In the genomic region with DNA sequence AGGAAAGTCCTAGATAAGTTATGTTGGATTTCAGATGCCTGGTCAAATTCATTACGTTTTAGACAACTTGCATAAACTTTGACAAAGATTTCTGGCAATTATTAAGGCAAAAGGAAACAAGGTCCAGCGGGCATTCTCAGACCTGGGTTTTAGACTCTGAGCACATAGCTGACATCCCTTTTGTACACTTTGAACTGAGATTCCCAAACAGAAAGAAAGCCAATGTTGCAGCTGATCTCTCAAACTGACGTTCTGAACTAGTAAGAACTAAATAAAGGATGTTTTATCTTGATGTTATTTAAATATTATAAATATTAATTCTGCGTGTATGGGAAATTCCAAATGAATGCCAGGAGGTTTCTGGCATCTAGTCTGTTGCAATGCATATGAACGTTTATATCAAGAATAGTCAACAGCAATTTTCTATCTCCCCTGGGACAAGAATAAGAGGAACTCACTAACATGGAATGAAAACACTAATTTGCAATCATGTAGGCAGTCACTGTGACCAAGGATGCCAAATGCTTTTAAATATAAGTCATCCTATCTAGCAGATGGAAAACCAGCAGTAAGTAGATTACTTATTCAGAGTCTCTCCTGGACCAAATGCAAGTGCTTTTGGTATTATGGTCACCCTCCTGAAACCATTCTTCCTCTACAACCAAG, we compare ENCODE assay signal across 14 cellular contexts.
DNase-seq lines count a peak whose midpoint lies in the region; ATAC-seq and TF ChIP-seq lines count a peak whose summit lies in the region.
"Had no signal": no experiment of that assay in that cellular context is flagged by ENCODE, and none has a peak within 500 bp of the region (broad histone marks: within the 10 kb centered on the region; RNA-seq: fewer than 3 reads in every experiment).

No MANE protein-coding gene starts in this region.

- no peak overlapping the region for H3K18ac ChIP-seq in mesenchymal stem cell (ENCODE audit: low read depth in 1 of 2, low read length in 2 of 2)

- H3K14ac ChIP-seq in mesenchymal stem cell (ENCODE audit: low read length in 2 of 2): no peak overlapping the region

- H3K4me3 Mint-ChIP-seq in HFFc6: peak overlapping the region; percentile 70
- H3K4me3 Mint-ChIP-seq: activated CD4-positive, alpha-beta T cell treated with anti-CD3 and anti-CD28 coated beads, Interleukin-2, amount 10 ng/mL, durations not matched to agents 24 days and 14 days had no signal

- peak overlapping the region; percentile 55 for H3K9ac ChIP-seq in mesenchymal stem cell (ENCODE audit: low read length)

- H3K23ac ChIP-seq in mesenchymal stem cell (ENCODE audit: low read length in 2 of 2): no peak overlapping the region

- no peaks in the 10 kb centered on the region for H3K4me1 ChIP-seq in mesenchymal stem cell (ENCODE audit: control insufficient read depth, insufficient read depth, low read depth, low read length)

- H3K9me3 Mint-ChIP-seq in HFFc6: no peaks in the 10 kb centered on the region
- H3K9me3 Mint-ChIP-seq: activated CD4-positive, alpha-beta T cell treated with anti-CD3 and anti-CD28 coated beads, Interleukin-2, amount 10 ng/mL, durations not matched to agents 24 days and 14 days; activated T-helper 2 cell treated with anti-CD3 and anti-CD28 coated beads, Interferon-gamma antibody, Interleukin-2, Interleukin-4, amounts not matched to agents 10 μg/mL and 5 μg/mL and 100 μg/mL, durations not matched to agents 14 hours and 24 hours and 36 hours had no signal

- in situ Hi-C loops in astrocyte of the cerebellum (cut with HindIII; ENCODE audit: low sequenced_read_pairs): no loop called here

- H3K4ac ChIP-seq in mesenchymal stem cell (ENCODE audit: low read depth in 1 of 2, low read length in 2 of 2): no peak overlapping the region

- no peak overlapping the region for H2BK15ac ChIP-seq in mesenchymal stem cell (ENCODE audit: low read depth, poor library complexity, severe bottlenecking)

- no peak overlapping the region for H4K91ac ChIP-seq in mesenchymal stem cell (ENCODE audit: low read length)

- H3K4me1 Mint-ChIP-seq in HFFc6 (ENCODE audit: low read depth): peaks cover 67% of the 10 kb centered on the region
- H3K4me1 Mint-ChIP-seq: activated CD4-positive, alpha-beta T cell treated with anti-CD3 and anti-CD28 coated beads, Interleukin-2, amount 10 ng/mL, durations not matched to agents 24 days and 14 days had no signal

- no peak overlapping the region for H2BK12ac ChIP-seq in mesenchymal stem cell (ENCODE audit: low read length in 2 of 2)

- no peak overlapping the region for H3K4me2 ChIP-seq in mesenchymal stem cell (ENCODE audit: low read length, poor library complexity, severe bottlenecking)

- no peaks in the 10 kb centered on the region for H3K79me1 ChIP-seq in mesenchymal stem cell (replicated peaks; ENCODE audit: low read length, poor library complexity, severe bottlenecking)

- peak overlapping the region; percentile 49 for H3K27ac ChIP-seq in mesenchymal stem cell (ENCODE audit: low read length, poor library complexity, severe bottlenecking)
- H3K27ac ChIP-seq: epithelial cell of prostate had no signal

- H3K36me3 ChIP-seq in mesenchymal stem cell (ENCODE audit: control insufficient read depth in 1 of 2, insufficient read depth in 2 of 2, low read depth in 1 of 2, low read length in 2 of 2): peaks cover 0 to 4% of the 10 kb centered on the region in 2 experiments

- no peak overlapping the region for H2AK5ac ChIP-seq in mesenchymal stem cell (ENCODE audit: low read length, severe bottlenecking)

- DNase-seq in AG20443 (ENCODE audit: low spot score): peak; percentile 79
- DNase-seq in HFFc6: peak; percentile 89
- peak; percentile 54 for DNase-seq in astrocyte of the cerebellum (ENCODE audit: low read depth)
- DNase-seq in mesenchymal stem cell: peak; percentile 60
- DNase-seq in NCI-H2029 (lab: John Stamatoyannopoulos, UW): no peak
- no peak for DNase-seq in NK-92 (lab: John Stamatoyannopoulos, UW; ENCODE audit: unreplicated experiment)
- DNase-seq in 8988T: no peak
- DNase-seq: activated CD4-positive, alpha-beta T cell treated with anti-CD3 and anti-CD28 coated beads, Interleukin-2, amount 10 ng/mL, durations not matched to agents 24 days and 14 days; OCI-M1; right cardiac atrium; T-helper 1 cell had no signal

- peaks cover 39% of the 10 kb centered on the region for H3K36me3 Mint-ChIP-seq in HFFc6 (ENCODE audit: low read depth)

- no peak overlapping the region for H2AFZ ChIP-seq in mesenchymal stem cell (ENCODE audit: low read depth, low read length)

- H3K9me3 ChIP-seq in mesenchymal stem cell (ENCODE audit: control insufficient read depth, low read length): no peaks in the 10 kb centered on the region

- TF ChIP-seq CTCF in HFFc6 (IDR thresholded peaks at IDR 0.05): no peak
- TF ChIP-seq CTCF in astrocyte of the cerebellum (IDR thresholded peaks at IDR 0.05; ENCODE audit: low read depth, low read length, missing control alignments): no peak

- H3K4me3 ChIP-seq in astrocyte of the cerebellum (ENCODE audit: low read depth, low read length) (no peak overlapping the region), mesenchymal stem cell (ENCODE audit: insufficient read depth in 1 of 2, low read depth in 1 of 2, low read length in 2 of 2) (no peak overlapping the region)

- H3K27me3 Mint-ChIP-seq in HFFc6 (ENCODE audit: insufficient read depth): no peaks in the 10 kb centered on the region

- 71% methylated on average over 3 of the region's 5 CpGs for WGBS in mesenchymal stem cell

- H3K27ac Mint-ChIP-seq in HFFc6: peak overlapping the region; percentile 68
- H3K27ac Mint-ChIP-seq: activated CD4-positive, alpha-beta T cell treated with anti-CD3 and anti-CD28 coated beads, Interleukin-2, amount 10 ng/mL, durations not matched to agents 24 days and 14 days; activated T-helper 2 cell treated with anti-CD3 and anti-CD28 coated beads, Interferon-gamma antibody, Interleukin-2, Interleukin-4, amounts not matched to agents 10 μg/mL and 5 μg/mL and 100 μg/mL, durations not matched to agents 14 hours and 24 hours and 36 hours had no signal

- no peak overlapping the region for H4K8ac ChIP-seq in mesenchymal stem cell (ENCODE audit: low read length)

- no peak overlapping the region for H2BK5ac ChIP-seq in mesenchymal stem cell (ENCODE audit: low read depth, low read length, poor library complexity, severe bottlenecking)

- ATAC-seq in GM19455 (IDR thresholded peaks at IDR 0.05; ENCODE audit: unreplicated experiment): no peak
- ATAC-seq: right cardiac atrium had no signal

- no peak overlapping the region for H2BK120ac ChIP-seq in mesenchymal stem cell (ENCODE audit: low read depth, low read length)

- H3K27me3 ChIP-seq in mesenchymal stem cell (ENCODE audit: control insufficient read depth in 1 of 2, insufficient read depth in 1 of 2, low read length in 2 of 2): no peaks in the 10 kb centered on the region

Comparison
In these comparisons a context has a peak if more than half of its experiments do, and no peak if none do; other contexts are left out.
1. DNase-seq: peak in AG20443 (single experiment), HFFc6 (single experiment), astrocyte of the cerebellum (single experiment) and mesenchymal stem cell (single experiment); none in NCI-H2029 (single experiment), NK-92 (single experiment) and 8988T (single experiment).